ENCODE assay signal across 12 cellular contexts in the genomic region with DNA sequence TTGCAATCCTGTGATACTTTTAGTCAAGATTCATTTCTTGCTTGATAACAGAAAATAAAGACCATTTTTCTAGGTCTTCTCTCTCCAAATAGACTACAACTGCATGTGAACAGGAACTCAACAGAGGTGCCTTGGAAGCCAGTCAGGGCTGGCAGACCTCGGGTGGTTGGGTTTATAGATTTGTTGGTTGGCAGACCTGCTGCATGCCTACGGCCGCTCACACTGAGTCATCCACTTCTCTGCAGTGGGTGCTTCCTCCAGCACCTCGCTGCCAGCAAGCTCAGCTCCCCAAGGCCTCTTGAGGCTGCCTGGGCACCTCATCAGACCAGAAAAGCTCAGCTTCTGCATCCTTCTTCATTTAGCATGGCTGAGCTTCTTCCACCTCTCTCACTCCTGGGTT. TPM values are rescaled to one million over a fixed set of nuclear protein-coding genes. Genes with fewer than 3 reads are reported as not detected.
DNase-seq lines count a peak whose midpoint lies in the region; ATAC-seq, FAIRE-seq and TF ChIP-seq lines count a peak whose summit lies in the region.
"Had no signal": no experiment of that assay in that cellular context is flagged by ENCODE, and none has a peak within 500 bp of the region (broad histone marks: within the 10 kb centered on the region; RNA-seq: fewer than 3 reads in every experiment).

No MANE protein-coding gene starts in this region.

- no peak overlapping the region for H3K4me3 Mint-ChIP-seq in osteocyte (ENCODE audit: unreplicated experiment)
- H3K4me3 Mint-ChIP-seq in activated naive CD4-positive, alpha-beta T cell treated with anti-CD3 and anti-CD28 coated beads for 36 hours, result no peak overlapping the region
- H3K4me3 Mint-ChIP-seq: naive thymus-derived CD4-positive, alpha-beta T cell had no signal

- peaks cover 2% of the 10 kb centered on the region for H3K27me3 Mint-ChIP-seq in osteocyte (ENCODE audit: unreplicated experiment)
- H3K27me3 Mint-ChIP-seq in activated naive CD4-positive, alpha-beta T cell treated with anti-CD3 and anti-CD28 coated beads for 36 hours (ENCODE audit: low read depth), result peaks cover 5% of the 10 kb centered on the region

- no peaks in the 10 kb centered on the region for H3K9me3 Mint-ChIP-seq in osteocyte (ENCODE audit: unreplicated experiment)
- no peaks in the 10 kb centered on the region for H3K9me3 Mint-ChIP-seq in activated naive CD4-positive, alpha-beta T cell treated with anti-CD3 and anti-CD28 coated beads for 36 hours

- ATAC-seq in left ventricle myocardium superior, result peak; percentile 97
- ATAC-seq in HG03025 (IDR thresholded peaks at IDR 0.05; ENCODE audit: low FRiP score, unreplicated experiment), result no peak
- ATAC-seq: naive thymus-derived CD4-positive, alpha-beta T cell had no signal

- TF ChIP-seq CTCF in spleen (IDR thresholded peaks at IDR 0.05 in 8 of 11, conservative IDR thresholded peaks at IDR 0.05 in 3 of 11) (no peak), osteocyte (IDR thresholded peaks at IDR 0.05) (no peak)

- H3K4me3 ChIP-seq in spleen, result no peak overlapping the region

- CTCF ChIA-PET in activated naive CD4-positive, alpha-beta T cell treated with anti-CD3 and anti-CD28 coated beads for 36 hours (lab: Charles Lee), result no interaction called here

- intact Hi-C loops in left ventricle myocardium superior (cut with micrococcal nuclease) (no loop called here), spleen (cut with DNase I; ENCODE audit: low total_unique reads) (no loop called here)
- intact Hi-C loops in activated naive CD4-positive, alpha-beta T cell treated with anti-CD3 and anti-CD28 coated beads for 36 hours (cut with micrococcal nuclease), result no loop called here

- 3 to 22% (median 12%) methylated on average over 4 of the region's 4 CpGs for WGBS in spleen, 5 donors

- peaks cover 0 to 1% (median 0%) of the 10 kb centered on the region in 8 donors for H3K9me3 ChIP-seq in spleen

- TF ChIP-seq POLR2A in H54 (IDR thresholded peaks at IDR 0.05; ENCODE audit: low read depth, low read length) (no peak), spleen (IDR thresholded peaks at IDR 0.05) (no peak)

- peak overlapping the region in 7 of 8 donors; percentile 13 to 72 (median 55) for H3K27ac ChIP-seq in spleen

- H3K36me3 Mint-ChIP-seq in osteocyte (ENCODE audit: unreplicated experiment), result no peaks in the 10 kb centered on the region
- H3K36me3 Mint-ChIP-seq in activated naive CD4-positive, alpha-beta T cell treated with anti-CD3 and anti-CD28 coated beads for 36 hours (ENCODE audit: low read depth), result no peaks in the 10 kb centered on the region

- H3K36me3 ChIP-seq in spleen, result no peaks in the 10 kb centered on the region

- DNase-seq in H54 (ENCODE audit: insufficient read length, low spot score) (peak; percentile 63), RPMI8226 (peak; percentile 50), left ventricle myocardium superior (peak; percentile 69), spleen (no peak), osteocyte (ENCODE audit: extremely low spot score, unreplicated experiment) (no peak), NCI-H146 treated with DMSO at 0.1 percent for 48 hours (lab: John Stamatoyannopoulos, UW; ENCODE audit: unreplicated experiment) (no peak)
- DNase-seq in activated naive CD4-positive, alpha-beta T cell treated with anti-CD3 and anti-CD28 coated beads for 36 hours, result no peak
- DNase-seq: activated CD4-positive, CD25-positive, alpha-beta regulatory T cell; head of caudate nucleus; naive thymus-derived CD4-positive, alpha-beta T cell; NCI-H2081 had no signal

- peaks cover 0 to 36% (median 9%) of the 10 kb centered on the region in 6 donors for H3K4me1 ChIP-seq in spleen

- H3K27ac Mint-ChIP-seq in osteocyte (ENCODE audit: unreplicated experiment), result no peak overlapping the region
- no peak overlapping the region for H3K27ac Mint-ChIP-seq in activated naive CD4-positive, alpha-beta T cell treated with anti-CD3 and anti-CD28 coated beads for 36 hours
- H3K27ac Mint-ChIP-seq: naive thymus-derived CD4-positive, alpha-beta T cell had no signal

- FAIRE-seq in H54 (lab: Jason Lieb, UNC), result no peak

- H3K4me1 Mint-ChIP-seq in osteocyte (ENCODE audit: unreplicated experiment), result peaks cover 25% of the 10 kb centered on the region
- H3K4me1 Mint-ChIP-seq in activated naive CD4-positive, alpha-beta T cell treated with anti-CD3 and anti-CD28 coated beads for 36 hours (ENCODE audit: low read depth), result no peaks in the 10 kb centered on the region
- H3K4me1 Mint-ChIP-seq: naive thymus-derived CD4-positive, alpha-beta T cell had no signal

- H3K27me3 ChIP-seq in spleen (replicated peaks in 1 of 7), result peaks cover 0 to 3% (median 0%) of the 10 kb centered on the region in 7 donors

RNA-seq across cellular contexts. Expression of a gene that starts 9.1 kb away (rescaled TPM):
- 4.5 TPM for total RNA-seq in left ventricle myocardium superior
- total RNA-seq in spleen, result 100 to 1,000 TPM; 119 to 273 (median 191) TPM
- polyA plus RNA-seq in spleen, result 10 to 100 TPM; 18.3 to 71.5 (median 19.3) TPM
- 4.0 and 5.7 TPM in 2 replicates for total RNA-seq in osteocyte
- under 1 TPM; 0.86 to 0.98 TPM for total RNA-seq in activated naive CD4-positive, alpha-beta T cell treated with anti-CD3 and anti-CD28 coated beads for 36 hours

Comparison
In these comparisons a context has a peak if more than half of its experiments do, and no peak if none do; other contexts are left out.
1. DNase-seq: peak in H54 (single experiment), RPMI8226 (single experiment) and left ventricle myocardium superior (single experiment); none in spleen (single experiment), osteocyte (single experiment), NCI-H146 treated with DMSO at 0.1 percent for 48 hours (single experiment) and activated naive CD4-positive, alpha-beta T cell treated with anti-CD3 and anti-CD28 coated beads for 36 hours (single experiment).
2. RNA of a gene that starts 9.1 kb away (total RNA-seq): 119 to 273 TPM in spleen; 4.0 to 5.7 TPM in osteocyte, 4.5 TPM in left ventricle myocardium superior (single experiment) and 0.86 to 0.98 TPM in activated naive CD4-positive, alpha-beta T cell treated with anti-CD3 and anti-CD28 coated beads for 36 hours; every median in the first group is over 10 times any median in the second.